ENCODE assay signal across 8 cellular contexts in genomic region chr12:92141585-92142244, GRCh38. TPM values are rescaled to one million over a fixed set of nuclear protein-coding genes. Genes with fewer than 3 reads are reported as not detected.
DNase-seq lines count a peak whose midpoint lies in the region; ATAC-seq and TF ChIP-seq lines count a peak whose summit lies in the region.

No MANE protein-coding gene starts in this region.

- H3K4me3 Mint-ChIP-seq in HFFc6 (peak overlapping the region; percentile 99), MCF 10A (ENCODE audit: unreplicated experiment) (peak overlapping the region; percentile 89)

- intact Hi-C loops in MCF 10A (cut with micrococcal nuclease), result loop anchor here (1.0 to 10.0 kb wide), 3 partner anchors 214 to 437 kb away; no protein-coding TSS in a partner anchor

- no peak for ATAC-seq in GM19395 (IDR thresholded peaks at IDR 0.05; ENCODE audit: unreplicated experiment)
- no peak for ATAC-seq in HG03025 (IDR thresholded peaks at IDR 0.05; ENCODE audit: low FRiP score, unreplicated experiment)
- no peak for ATAC-seq in GM21737 (IDR thresholded peaks at IDR 0.05; ENCODE audit: unreplicated experiment)

- peak overlapping the region; percentile 97 for H3K9ac ChIP-seq in mucosa of stomach (ENCODE audit: low read length)

- H3K9me3 Mint-ChIP-seq in HFFc6 (peaks cover 5% of the 10 kb centered on the region; the same call in 1 of the 2 replicates), MCF 10A (ENCODE audit: unreplicated experiment) (no peaks in the 10 kb centered on the region)

- peak overlapping the region; percentile 95 for H3K4me3 ChIP-seq in BE2C (ENCODE audit: low read depth, low read length)
- peak overlapping the region; percentile 49 for H3K4me3 ChIP-seq in mucosa of stomach (ENCODE audit: low read length)

- H3K36me3 ChIP-seq in BE2C (peaks cover 19% of the 10 kb centered on the region), mucosa of stomach (ENCODE audit: control insufficient read depth, insufficient read depth, low read length) (no peaks in the 10 kb centered on the region)

- peak overlapping the region; percentile 47 for H3K27ac Mint-ChIP-seq in HFFc6
- H3K27ac Mint-ChIP-seq in MCF 10A (ENCODE audit: low read depth, unreplicated experiment), result peak overlapping the region; percentile 74

- no peaks in the 10 kb centered on the region for H3K4me1 ChIP-seq in BE2C
- peaks cover 23% of the 10 kb centered on the region for H3K4me1 ChIP-seq in mucosa of stomach (ENCODE audit: control insufficient read depth, insufficient read depth, low read length)

- peaks cover 68% of the 10 kb centered on the region for H3K4me1 Mint-ChIP-seq in HFFc6 (ENCODE audit: low read depth)
- H3K4me1 Mint-ChIP-seq in MCF 10A (ENCODE audit: insufficient read depth, unreplicated experiment), result peaks cover 26% of the 10 kb centered on the region

- DNase-seq in BE2C (no peak), HFFc6 (no peak), MCF 10A (ENCODE audit: unreplicated experiment) (no peak), NCI-H345 (lab: John Stamatoyannopoulos, UW) (no peak)

- H3K27me3 ChIP-seq in BE2C (no peaks in the 10 kb centered on the region), mucosa of stomach (ENCODE audit: control insufficient read depth, insufficient read depth, low read length) (no peaks in the 10 kb centered on the region)

- POLR2A ChIA-PET in MCF 10A (lab: Yijun Ruan, JAX), result interaction anchor here (0.6 to 9.6 kb wide), 39 partner anchors 8 to 963 kb away, joined by 3 to 222 read pairs (median 4); no protein-coding TSS in a partner anchor

- peaks cover 10% of the 10 kb centered on the region for H3K27me3 Mint-ChIP-seq in HFFc6 (ENCODE audit: insufficient read depth)
- H3K27me3 Mint-ChIP-seq in MCF 10A (ENCODE audit: insufficient read depth, unreplicated experiment), result no peaks in the 10 kb centered on the region

- H3K36me3 Mint-ChIP-seq in HFFc6 (ENCODE audit: low read depth) (peaks cover 54% of the 10 kb centered on the region), MCF 10A (ENCODE audit: insufficient read depth, unreplicated experiment) (peaks cover 93% of the 10 kb centered on the region)

- BruUV-seq in MCF 10A (replicated peaks; lab: Mats Ljungman, UMichigan), result no TSS peak

- TF ChIP-seq CTCF in BE2C (IDR thresholded peaks at IDR 0.05; ENCODE audit: low read depth, low read length), result no peak
- TF ChIP-seq CTCF in HFFc6 (IDR thresholded peaks at IDR 0.05), result no peak
- TF ChIP-seq CTCF in MCF 10A (IDR thresholded peaks at IDR 0.05; ENCODE audit: unreplicated experiment), result no peak

- CTCF ChIA-PET in MCF 10A (lab: Yijun Ruan, JAX), result interaction anchor here (0.5 to 1.5 kb wide), 7 partner anchors 57 to 760 kb away, joined by 3 to 8 read pairs (median 3); no protein-coding TSS in a partner anchor

- H3K9me3 ChIP-seq in BE2C, result no peaks in the 10 kb centered on the region
- H3K9me3 ChIP-seq in mucosa of stomach (ENCODE audit: control insufficient read depth, low read length), result no peaks in the 10 kb centered on the region

RNA-seq across cellular contexts. Expression of gene BTG1, which starts 3.9 kb away (rescaled TPM):
- 51.7 TPM for polyA plus RNA-seq in BE2C (2012; ENCODE audit: insufficient read depth, insufficient read length, low read depth)
- total RNA-seq in HFFc6 (2021; fragmentation: NEBNext Ultra II Directional; extraction: Animal tissue kit (Norgen Biotek cat#: 25700)), result 10 to 100 TPM; 38.7 to 49.9 (median 45.3) TPM
- total RNA-seq in MCF 10A (2022), result 128 and 129 TPM in 2 replicates
